8 cellular contexts compared by ENCODE assay signal in genomic region chr11:67420646-67421420, GRCh38. TPM values are rescaled to one million over a fixed set of nuclear protein-coding genes. Genes with fewer than 3 reads are reported as not detected.
DNase-seq lines count a peak whose midpoint lies in the region; ATAC-seq and TF ChIP-seq lines count a peak whose summit lies in the region.

No MANE protein-coding gene starts in this region.

- no peaks in the 10 kb centered on the region for H3K9me2 ChIP-seq in SU-DHL-6 (replicated peaks; ENCODE audit: insufficient read depth, low read length)

- peak overlapping the region; percentile 67 for H3K9ac ChIP-seq in SU-DHL-6 (ENCODE audit: low read length)

- no peaks in the 10 kb centered on the region for H3K36me3 Mint-ChIP-seq in activated naive CD8-positive, alpha-beta T cell treated with anti-CD3 and anti-CD28 coated beads, Interleukin-2, amount 50 U/mL, for 24 hours (ENCODE audit: low read depth)
- no peaks in the 10 kb centered on the region for H3K36me3 Mint-ChIP-seq in type B pancreatic cell

- H3K27ac Mint-ChIP-seq in activated naive CD8-positive, alpha-beta T cell treated with anti-CD3 and anti-CD28 coated beads, Interleukin-2, amount 50 U/mL, for 24 hours = peak overlapping the region; percentile 89
- H3K27ac Mint-ChIP-seq in type B pancreatic cell = peak overlapping the region; percentile 82

- DNase-seq in GM10266 (ENCODE audit: extremely low spot score) (peak; percentile 100), NCI-H1417 treated with DMSO at 0.1 percent for 48 hours (lab: John Stamatoyannopoulos, UW) (peak; percentile 85), cardiac septum (ENCODE audit: low spot score) (peak; percentile 99), posterior cingulate gyrus (peak; percentile 84 to 99 (median 96)), type B pancreatic cell (ENCODE audit: extremely low spot score, unreplicated experiment) (peak; percentile 99)
- peak; percentile 100 for DNase-seq in activated naive CD8-positive, alpha-beta T cell treated with anti-CD3 and anti-CD28 coated beads, Interleukin-2, amount 50 U/mL, for 24 hours

- ATAC-seq in HG02678 (IDR thresholded peaks at IDR 0.05; ENCODE audit: unreplicated experiment) = peak; percentile 87
- ATAC-seq in activated naive CD8-positive, alpha-beta T cell treated with anti-CD3 and anti-CD28 coated beads, Interleukin-2, amount 50 U/mL, for 24 hours = peak; percentile 85

- no peaks in the 10 kb centered on the region for H3F3A ChIP-seq in SU-DHL-6 (ENCODE audit: insufficient read depth)

- peak overlapping the region; percentile 49 for H3K4me3 ChIP-seq in SU-DHL-6 (ENCODE audit: insufficient read depth, low read length, poor library complexity, severe bottlenecking)

- H3K9me3 Mint-ChIP-seq in activated naive CD8-positive, alpha-beta T cell treated with anti-CD3 and anti-CD28 coated beads, Interleukin-2, amount 50 U/mL, for 24 hours = no peaks in the 10 kb centered on the region
- H3K9me3 Mint-ChIP-seq in type B pancreatic cell = no peaks in the 10 kb centered on the region

- H3K9me3 ChIP-seq in SU-DHL-6 (ENCODE audit: insufficient read depth, low read length) = no peaks in the 10 kb centered on the region

- peak overlapping the region; percentile 83 for H3K4me3 Mint-ChIP-seq in activated naive CD8-positive, alpha-beta T cell treated with anti-CD3 and anti-CD28 coated beads, Interleukin-2, amount 50 U/mL, for 24 hours
- peak overlapping the region; percentile 81 for H3K4me3 Mint-ChIP-seq in type B pancreatic cell

- no peaks in the 10 kb centered on the region for H3K27me3 ChIP-seq in SU-DHL-6 (ENCODE audit: low read length)

- no peaks in the 10 kb centered on the region for H3K27me3 Mint-ChIP-seq in activated naive CD8-positive, alpha-beta T cell treated with anti-CD3 and anti-CD28 coated beads, Interleukin-2, amount 50 U/mL, for 24 hours
- peaks cover 14% of the 10 kb centered on the region for H3K27me3 Mint-ChIP-seq in type B pancreatic cell

- H2AFZ ChIP-seq in SU-DHL-6 (ENCODE audit: low read depth, low read length, severe bottlenecking) = peak overlapping the region; percentile 71

- peaks cover 46% of the 10 kb centered on the region for H3K4me1 Mint-ChIP-seq in activated naive CD8-positive, alpha-beta T cell treated with anti-CD3 and anti-CD28 coated beads, Interleukin-2, amount 50 U/mL, for 24 hours
- H3K4me1 Mint-ChIP-seq in type B pancreatic cell (ENCODE audit: unreplicated experiment) = peaks cover 13% of the 10 kb centered on the region

- H3K27ac ChIP-seq in SU-DHL-6 (ENCODE audit: low read depth, low read length) = peak overlapping the region; percentile 52

- no peak for TF ChIP-seq CTCF in GM10266 (IDR thresholded peaks at IDR 0.05; ENCODE audit: control insufficient read depth, insufficient read depth, low read depth, missing control alignments)
- TF ChIP-seq CTCF in SU-DHL-6 (IDR thresholded peaks at IDR 0.05; ENCODE audit: insufficient read depth, low read length, poor library complexity, severe bottlenecking) = no peak
- peak; percentile 19 for TF ChIP-seq CTCF in type B pancreatic cell (conservative IDR thresholded peaks at IDR 0.05)

- no peaks in the 10 kb centered on the region for H4K20me1 ChIP-seq in SU-DHL-6 (ENCODE audit: low read depth, low read length)

- intact Hi-C loops in cardiac septum (cut with DNase I) (no loop called here), posterior cingulate gyrus (cut with DNase I) (no loop called here)

- H3K4me2 ChIP-seq in SU-DHL-6 (ENCODE audit: low read depth, low read length, poor library complexity, severe bottlenecking) = peak overlapping the region; percentile 59

- H3K79me2 ChIP-seq in SU-DHL-6 (ENCODE audit: insufficient read depth, low read length) = no peaks in the 10 kb centered on the region

- no peaks in the 10 kb centered on the region for H3K36me3 ChIP-seq in SU-DHL-6 (ENCODE audit: low read length)

RNA-seq across cellular contexts. Expression of gene CARNS1, which starts 5.4 kb away (rescaled TPM):
- total RNA-seq in cardiac septum (22.2 TPM), type B pancreatic cell (ENCODE audit: low replicate concordance) (0.31 and 1.5 TPM in 2 replicates)

RNA-seq across cellular contexts. Expression of gene RPS6KB2, which starts 7.5 kb away (rescaled TPM):
- total RNA-seq in cardiac septum (23.2 TPM), type B pancreatic cell (ENCODE audit: low replicate concordance) (55.5 and 57.0 TPM in 2 replicates)

RNA-seq across cellular contexts. Expression of gene PTPRCAP, which starts 16.6 kb away (rescaled TPM):
- total RNA-seq in cardiac septum (0.40 TPM), type B pancreatic cell (ENCODE audit: low replicate concordance) (1.1 and 2.0 TPM in 2 replicates)

RNA-seq across cellular contexts. Expression of gene TBC1D10C, which starts 16.9 kb away (rescaled TPM):
- total RNA-seq in cardiac septum (1.0 TPM), type B pancreatic cell (ENCODE audit: low replicate concordance) (0.87 TPM in 1 of 2 replicates, not detected in the other)

RNA-seq across cellular contexts. Expression of gene PPP1CA, which starts 19.2 kb away (rescaled TPM):
- 95.1 TPM for total RNA-seq in cardiac septum
- total RNA-seq in type B pancreatic cell (ENCODE audit: low replicate concordance) = 137 TPM in 2 replicates

Comparison
In these comparisons a context has a peak if more than half of its experiments do, and no peak if none do; other contexts are left out.
1. Peak in every context shown above with its lines: DNase-seq, ATAC-seq, H3K4me3 ChIP-seq and H3K27ac ChIP-seq.